Comparison of ENCODE assay signal across 22 cellular contexts in the genomic region with DNA sequence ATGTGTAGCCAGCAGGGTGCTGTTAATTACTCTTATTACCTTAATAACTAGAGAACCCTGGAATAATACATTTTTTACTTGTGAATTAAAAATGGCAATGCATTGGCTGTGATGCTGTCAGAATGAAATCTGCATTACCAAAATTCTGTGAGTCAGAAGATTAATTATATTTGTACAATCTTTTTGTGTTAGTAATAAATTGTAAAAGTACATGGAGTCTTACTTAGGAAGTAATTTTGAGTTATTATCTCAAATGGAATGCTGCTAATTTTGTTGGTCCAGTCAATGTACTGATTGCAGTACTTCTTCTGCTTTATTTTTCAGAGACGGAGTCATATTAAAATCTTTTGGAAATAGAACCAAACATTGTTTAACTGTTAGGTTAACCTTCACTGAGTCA.
DNase-seq lines count a peak whose midpoint lies in the region; ATAC-seq and TF ChIP-seq lines count a peak whose summit lies in the region.
"Had no signal": no experiment of that assay in that cellular context is flagged by ENCODE, and none has a peak within 500 bp of the region (broad histone marks: within the 10 kb centered on the region; RNA-seq: fewer than 3 reads in every experiment).

No MANE protein-coding gene starts in this region.

- H3K4me1 ChIP-seq in OCI-LY3 (ENCODE audit: low read length) (no peaks in the 10 kb centered on the region), RWPE2 (ENCODE audit: insufficient read depth, poor library complexity, severe bottlenecking) (peaks cover 31% of the 10 kb centered on the region), foreskin keratinocyte (peaks cover 23% of the 10 kb centered on the region), testis (no peaks in the 10 kb centered on the region)
- H3K4me1 ChIP-seq: A549, HAP-1, SJSA1 had no signal

- TF ChIP-seq CTCF in OCI-LY3 (IDR thresholded peaks at IDR 0.05; ENCODE audit: low read depth, low read length) (no peak), RWPE2 (IDR thresholded peaks at IDR 0.05; ENCODE audit: poor library complexity, severe bottlenecking) (no peak), epithelial cell of esophagus (IDR thresholded peaks at IDR 0.05; ENCODE audit: insufficient read depth, low read depth, low read length, missing control alignments) (no peak), foreskin keratinocyte (conservative IDR thresholded peaks at IDR 0.05) (no peak), testis (IDR thresholded peaks at IDR 0.05) (no peak)

- intact Hi-C loops in activated CD4-positive, alpha-beta T cell treated with anti-CD3 and anti-CD28 coated beads for 36 hours (cut with DNase I, micrococcal nuclease): no loop called here
- intact Hi-C loops in testis (cut with DNase I; ENCODE audit: low total_unique reads): no loop called here

- DNase-seq in RWPE2 (ENCODE audit: low spot score) (no peak), epithelial cell of esophagus (ENCODE audit: low read depth) (peak; percentile 13), foreskin keratinocyte (peak in 1 of 2 donors; percentile 23), NCI-H446 treated with DMSO at 0.1 percent for 48 hours (lab: John Stamatoyannopoulos, UW) (no peak), testis (no peak)
- DNase-seq in activated CD4-positive, alpha-beta T cell treated with anti-CD3 and anti-CD28 coated beads for 36 hours: no peak
- DNase-seq: C1 segment of cervical spinal cord; CD4-positive, alpha-beta memory T cell; COR-L47; DMS53; GOT3; KBM-7; MG63; NCI-H2029; NCI-H446; NCI-H526; NCI-H82; Right ventricle myocardium superior had no signal

- CTCF ChIA-PET in activated CD4-positive, alpha-beta T cell treated with anti-CD3 and anti-CD28 coated beads for 36 hours (lab: Charles Lee): no interaction called here

- ATAC-seq in RWPE2 (ENCODE audit: low read depth): peak; percentile 45
- ATAC-seq in foreskin keratinocyte: no peak
- no peak for ATAC-seq in activated CD4-positive, alpha-beta T cell treated with anti-CD3 and anti-CD28 coated beads for 36 hours
- ATAC-seq: A549 had no signal

- no peak overlapping the region for H3K27ac ChIP-seq in OCI-LY3 (ENCODE audit: low read length)
- peak overlapping the region; percentile 70 for H3K27ac ChIP-seq in RWPE2 (ENCODE audit: poor library complexity, severe bottlenecking)
- H3K27ac ChIP-seq in foreskin keratinocyte: peak overlapping the region; percentile 49
- no peak overlapping the region for H3K27ac ChIP-seq in testis
- H3K27ac ChIP-seq: A549, SJSA1 had no signal

- POLR2A ChIA-PET in activated CD4-positive, alpha-beta T cell treated with anti-CD3 and anti-CD28 coated beads for 36 hours (lab: Charles Lee): no interaction called here

- no peaks in the 10 kb centered on the region for H4K20me1 ChIP-seq in OCI-LY3 (ENCODE audit: insufficient read depth, low read length)

- peak overlapping the region; percentile 69; the same call in 1 of the 2 replicates for H2AFZ ChIP-seq in OCI-LY3 (ENCODE audit: low read depth, low read length)

- H3K4me3 ChIP-seq in OCI-LY3 (ENCODE audit: low read length): no peak overlapping the region
- no peak overlapping the region for H3K4me3 ChIP-seq in RWPE2 (ENCODE audit: severe bottlenecking)
- H3K4me3 ChIP-seq in epithelial cell of esophagus (ENCODE audit: low read length): no peak overlapping the region
- H3K4me3 ChIP-seq in testis: no peak overlapping the region
- H3K4me3 ChIP-seq: A549, HAP-1, MG63, SJSA1 had no signal

- no peak overlapping the region for H3K4me3 Mint-ChIP-seq in activated CD4-positive, alpha-beta T cell treated with anti-CD3 and anti-CD28 coated beads for 36 hours
- H3K4me3 Mint-ChIP-seq: CD4-positive, alpha-beta memory T cell had no signal

- H3K9me3 ChIP-seq in OCI-LY3 (ENCODE audit: insufficient read depth, low read length): no peaks in the 10 kb centered on the region
- H3K9me3 ChIP-seq in RWPE2 (ENCODE audit: severe bottlenecking): no peaks in the 10 kb centered on the region
- H3K9me3 ChIP-seq in testis: no peaks in the 10 kb centered on the region
- H3K9me3 ChIP-seq: A549, HAP-1, MG63, SJSA1 had no signal

- H3K36me3 Mint-ChIP-seq in activated CD4-positive, alpha-beta T cell treated with anti-CD3 and anti-CD28 coated beads for 36 hours (ENCODE audit: low read depth): no peaks in the 10 kb centered on the region
- H3K36me3 Mint-ChIP-seq: CD4-positive, alpha-beta memory T cell had no signal

- no peak for TF ChIP-seq POLR2A in testis (IDR thresholded peaks at IDR 0.05)

- no peaks in the 10 kb centered on the region for H3K9me3 Mint-ChIP-seq in activated CD4-positive, alpha-beta T cell treated with anti-CD3 and anti-CD28 coated beads for 36 hours (ENCODE audit: low read depth)

- no peaks in the 10 kb centered on the region for H3K27me3 ChIP-seq in OCI-LY3 (ENCODE audit: low read depth, low read length)
- no peaks in the 10 kb centered on the region for H3K27me3 ChIP-seq in RWPE2 (ENCODE audit: insufficient read depth, poor library complexity, severe bottlenecking)
- no peaks in the 10 kb centered on the region for H3K27me3 ChIP-seq in foreskin keratinocyte
- no peaks in the 10 kb centered on the region for H3K27me3 ChIP-seq in testis
- H3K27me3 ChIP-seq: MG63, SJSA1 had no signal

- no peak overlapping the region for H3K9ac ChIP-seq in OCI-LY3 (ENCODE audit: low read length)

- H3K4me2 ChIP-seq in OCI-LY3 (ENCODE audit: low read length): peak overlapping the region; percentile 23; the same call in 1 of the 2 replicates
- H3K4me2 ChIP-seq: A549 had no signal

- H3K36me3 ChIP-seq in OCI-LY3 (replicated peaks; ENCODE audit: low read depth, low read length) (no peaks in the 10 kb centered on the region), RWPE2 (ENCODE audit: low read depth) (no peaks in the 10 kb centered on the region), testis (ENCODE audit: low read depth, missing control alignments) (no peaks in the 10 kb centered on the region)
- H3K36me3 ChIP-seq: HAP-1, MG63, SJSA1 had no signal

- H3K79me2 ChIP-seq in OCI-LY3 (ENCODE audit: low read length): no peaks in the 10 kb centered on the region

- H3K27me3 Mint-ChIP-seq in activated CD4-positive, alpha-beta T cell treated with anti-CD3 and anti-CD28 coated beads for 36 hours: peaks cover 1% of the 10 kb centered on the region

- no peak overlapping the region for H3K27ac Mint-ChIP-seq in activated CD4-positive, alpha-beta T cell treated with anti-CD3 and anti-CD28 coated beads for 36 hours
- H3K27ac Mint-ChIP-seq: CD4-positive, alpha-beta memory T cell had no signal

- WGBS in testis, 2 donors: 51 to 54% methylated on average over 1 of the region's 1 CpG

- H3K4me1 Mint-ChIP-seq in activated CD4-positive, alpha-beta T cell treated with anti-CD3 and anti-CD28 coated beads for 36 hours: no peaks in the 10 kb centered on the region
- H3K4me1 Mint-ChIP-seq: CD4-positive, alpha-beta memory T cell had no signal

Comparison
In these comparisons a context has a peak if more than half of its experiments do, and no peak if none do; other contexts are left out.
1. H3K27ac ChIP-seq: peak in RWPE2 (single experiment) and foreskin keratinocyte (single experiment); none in OCI-LY3 (single experiment) and testis (0 of 2).